ENCODE assay signal across 21 cellular contexts in genomic region chr1:89998306-89998705, GRCh38. TPM values are rescaled to one million over a fixed set of nuclear protein-coding genes. Genes with fewer than 3 reads are reported as not detected.
DNase-seq lines count a peak whose midpoint lies in the region; ATAC-seq, FAIRE-seq and TF ChIP-seq lines count a peak whose summit lies in the region.
"Had no signal": no experiment of that assay in that cellular context is flagged by ENCODE, and none has a peak within 500 bp of the region (broad histone marks: within the 10 kb centered on the region; RNA-seq: fewer than 3 reads in every experiment).

No MANE protein-coding gene starts in this region.

- H3K9me3 ChIP-seq in BLaER1 (no peaks in the 10 kb centered on the region), hepatocyte (ENCODE audit: low read depth) (no peaks in the 10 kb centered on the region), pancreas (no peaks in the 10 kb centered on the region)

- H3K79me2 ChIP-seq in hepatocyte: peaks cover 81% of the 10 kb centered on the region

- H3K4me3 Mint-ChIP-seq in HFFc6: 0 out of 2 replicates have a peak overlapping the region, but pooled peaks have one; percentile 1
- peak overlapping the region; percentile 2; the same call in 1 of the 2 replicates for H3K4me3 Mint-ChIP-seq in WTC11
- H3K4me3 Mint-ChIP-seq: activated B cell treated with CpG ODN at 0.5 μM for 24 hours; activated CD8-positive, alpha-beta memory T cell treated with anti-CD3 and anti-CD28 coated beads, Interleukin-2, amount 10 ng/mL, durations not matched to agents 7 days and 5 days; stimulated activated memory B cell treated with anti-CD40 and anti-IgM and Interleukin-4, amounts not matched to agents 10 μg/mL and 1 μg/mL and 100 μg/mL, for 72 hours had no signal

- intact Hi-C loops in pancreas (cut with DNase I) (no loop called here), posterior vena cava (cut with DNase I) (no loop called here)

- no peaks in the 10 kb centered on the region for H3K9me2 ChIP-seq in hepatocyte (replicated peaks; ENCODE audit: insufficient read depth)

- H3K27me3 Mint-ChIP-seq in HFFc6 (ENCODE audit: insufficient read depth) (no peaks in the 10 kb centered on the region; the same call in 1 of the 2 replicates), WTC11 (ENCODE audit: low read depth) (no peaks in the 10 kb centered on the region)
- H3K27me3 Mint-ChIP-seq: activated B cell treated with CpG ODN at 0.5 μM for 24 hours; activated CD8-positive, alpha-beta memory T cell treated with anti-CD3 and anti-CD28 coated beads, Interleukin-2, amount 10 ng/mL, durations not matched to agents 7 days and 5 days; stimulated activated memory B cell treated with anti-CD40 and anti-IgM and Interleukin-4, amounts not matched to agents 10 μg/mL and 1 μg/mL and 100 μg/mL, for 72 hours had no signal

- no peak overlapping the region for H3K27ac ChIP-seq in BLaER1
- H3K27ac ChIP-seq in hepatocyte: no peak overlapping the region
- no peak overlapping the region for H3K27ac ChIP-seq in pancreas
- H3K27ac ChIP-seq: cardiac muscle cell had no signal

- peaks cover 45% of the 10 kb centered on the region for H3K4me1 Mint-ChIP-seq in HFFc6 (ENCODE audit: low read depth)
- peaks cover 44% of the 10 kb centered on the region for H3K4me1 Mint-ChIP-seq in WTC11

- H3K4me1 ChIP-seq in BLaER1 (peaks cover 49% of the 10 kb centered on the region), hepatocyte (ENCODE audit: insufficient read depth) (peaks cover 33% of the 10 kb centered on the region), pancreas (peaks cover 11 to 48% (median 32%) of the 10 kb centered on the region in 3 donors)

- H3K36me3 ChIP-seq in BLaER1 (peaks cover 32% of the 10 kb centered on the region), hepatocyte (replicated peaks; ENCODE audit: insufficient read depth, low read depth) (no peaks in the 10 kb centered on the region), pancreas (no peaks in the 10 kb centered on the region)

- H3K4me3 ChIP-seq in BLaER1 (no peak overlapping the region), hepatocyte (no peak overlapping the region), pancreas (no peak overlapping the region)
- H3K4me3 ChIP-seq: cardiac muscle cell had no signal

- H3K27ac Mint-ChIP-seq in HFFc6 (peak overlapping the region; percentile 4; the same call in 1 of the 2 replicates), WTC11 (no peak overlapping the region; the same call in 1 of the 2 replicates)
- H3K27ac Mint-ChIP-seq: activated B cell treated with CpG ODN at 0.5 μM for 24 hours; activated CD8-positive, alpha-beta memory T cell treated with anti-CD3 and anti-CD28 coated beads, Interleukin-2, amount 10 ng/mL, durations not matched to agents 7 days and 5 days; stimulated activated memory B cell treated with anti-CD40 and anti-IgM and Interleukin-4, amounts not matched to agents 10 μg/mL and 1 μg/mL and 100 μg/mL, for 72 hours had no signal

- TF ChIP-seq CTCF in HFFc6 (IDR thresholded peaks at IDR 0.05) (no peak), WTC11 (IDR thresholded peaks at IDR 0.05) (no peak), hepatocyte (IDR thresholded peaks at IDR 0.05; ENCODE audit: poor library complexity) (no peak), pancreas (IDR thresholded peaks at IDR 0.05) (no peak)

- POLR2A ChIA-PET in WTC11 (lab: Charles Lee): no interaction called here

- CTCF ChIA-PET in WTC11 (lab: Charles Lee): no interaction called here

- H3K4me2 ChIP-seq in BLaER1: 0 out of 2 replicates have a peak overlapping the region, but pooled peaks have one; percentile 93
- H3K4me2 ChIP-seq in hepatocyte: peak overlapping the region; percentile 82

- H3K9me3 Mint-ChIP-seq in HFFc6 (no peaks in the 10 kb centered on the region), WTC11 (no peaks in the 10 kb centered on the region)
- H3K9me3 Mint-ChIP-seq: activated B cell treated with CpG ODN at 0.5 μM for 24 hours; stimulated activated memory B cell treated with anti-CD40 and anti-IgM and Interleukin-4, amounts not matched to agents 10 μg/mL and 1 μg/mL and 100 μg/mL, for 72 hours had no signal

- FAIRE-seq in pancreas (lab: Jason Lieb, UNC): no peak
- FAIRE-seq: kidney, small intestine had no signal

- no peak overlapping the region for H3K9ac ChIP-seq in BLaER1

- ATAC-seq in WTC11 (no peak), pancreas (no peak), GM18511 (IDR thresholded peaks at IDR 0.05; ENCODE audit: unreplicated experiment) (no peak)
- ATAC-seq: activated CD8-positive, alpha-beta memory T cell treated with anti-CD3 and anti-CD28 coated beads, Interleukin-2, amount 10 ng/mL, durations not matched to agents 7 days and 5 days; stimulated activated memory B cell treated with anti-CD40 and anti-IgM and Interleukin-4, amounts not matched to agents 10 μg/mL and 1 μg/mL and 100 μg/mL, for 72 hours had no signal

- H4K20me1 ChIP-seq in BLaER1 (peaks cover 81% of the 10 kb centered on the region), hepatocyte (ENCODE audit: insufficient read depth, poor library complexity, severe bottlenecking) (peaks cover 75% of the 10 kb centered on the region)

- H2AFZ ChIP-seq in hepatocyte: no peak overlapping the region

- no peaks in the 10 kb centered on the region for H3K27me3 ChIP-seq in BLaER1
- no peaks in the 10 kb centered on the region for H3K27me3 ChIP-seq in hepatocyte
- H3K27me3 ChIP-seq in pancreas: no peaks in the 10 kb centered on the region
- H3K27me3 ChIP-seq: cardiac muscle cell had no signal

- H3K36me3 Mint-ChIP-seq in HFFc6 (ENCODE audit: low read depth): peaks cover 17% of the 10 kb centered on the region
- H3K36me3 Mint-ChIP-seq in WTC11: peaks cover 15% of the 10 kb centered on the region

- peak; percentile 17 for DNase-seq in HFFc6
- no peak for DNase-seq in WTC11 (ENCODE audit: low spot score)
- DNase-seq in hepatocyte (ENCODE audit: low spot score): no peak
- DNase-seq in pancreas: no peak
- no peak for DNase-seq in posterior vena cava (ENCODE audit: low spot score)
- no peak for DNase-seq in hippocampal formation (lab: John Stamatoyannopoulos, UW)
- DNase-seq: activated B cell treated with CpG ODN at 0.5 μM for 24 hours; activated CD8-positive, alpha-beta memory T cell treated with anti-CD3 and anti-CD28 coated beads, Interleukin-2, amount 10 ng/mL, durations not matched to agents 7 days and 5 days; DMS 273 treated with DMSO at 0.1 percent for 48 hours; effector memory CD4-positive, alpha-beta T cell; H7; kidney; NCI-H1436 treated with DMSO at 0.1 percent for 48 hours; NCI-H345; occipital lobe; OCI-M1; small intestine had no signal

TF ChIP-seq in WTC11, 78 proteins besides CTCF, POLR2A, EP300 and RAD21 (continues in another document):
- TF ChIP-seq, protein P1, sequence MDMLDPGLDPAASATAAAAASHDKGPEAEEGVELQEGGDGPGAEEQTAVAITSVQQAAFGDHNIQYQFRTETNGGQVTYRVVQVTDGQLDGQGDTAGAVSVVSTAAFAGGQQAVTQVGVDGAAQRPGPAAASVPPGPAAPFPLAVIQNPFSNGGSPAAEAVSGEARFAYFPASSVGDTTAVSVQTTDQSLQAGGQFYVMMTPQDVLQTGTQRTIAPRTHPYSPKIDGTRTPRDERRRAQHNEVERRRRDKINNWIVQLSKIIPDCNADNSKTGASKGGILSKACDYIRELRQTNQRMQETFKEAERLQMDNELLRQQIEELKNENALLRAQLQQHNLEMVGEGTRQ (CRISPR knock-in tag; IDR thresholded peaks at IDR 0.05): no peak
- no peak for TF ChIP-seq PREB (CRISPR knock-in tag; IDR thresholded peaks at IDR 0.05; ENCODE audit: borderline replicate concordance)
- TF ChIP-seq, protein P2, sequence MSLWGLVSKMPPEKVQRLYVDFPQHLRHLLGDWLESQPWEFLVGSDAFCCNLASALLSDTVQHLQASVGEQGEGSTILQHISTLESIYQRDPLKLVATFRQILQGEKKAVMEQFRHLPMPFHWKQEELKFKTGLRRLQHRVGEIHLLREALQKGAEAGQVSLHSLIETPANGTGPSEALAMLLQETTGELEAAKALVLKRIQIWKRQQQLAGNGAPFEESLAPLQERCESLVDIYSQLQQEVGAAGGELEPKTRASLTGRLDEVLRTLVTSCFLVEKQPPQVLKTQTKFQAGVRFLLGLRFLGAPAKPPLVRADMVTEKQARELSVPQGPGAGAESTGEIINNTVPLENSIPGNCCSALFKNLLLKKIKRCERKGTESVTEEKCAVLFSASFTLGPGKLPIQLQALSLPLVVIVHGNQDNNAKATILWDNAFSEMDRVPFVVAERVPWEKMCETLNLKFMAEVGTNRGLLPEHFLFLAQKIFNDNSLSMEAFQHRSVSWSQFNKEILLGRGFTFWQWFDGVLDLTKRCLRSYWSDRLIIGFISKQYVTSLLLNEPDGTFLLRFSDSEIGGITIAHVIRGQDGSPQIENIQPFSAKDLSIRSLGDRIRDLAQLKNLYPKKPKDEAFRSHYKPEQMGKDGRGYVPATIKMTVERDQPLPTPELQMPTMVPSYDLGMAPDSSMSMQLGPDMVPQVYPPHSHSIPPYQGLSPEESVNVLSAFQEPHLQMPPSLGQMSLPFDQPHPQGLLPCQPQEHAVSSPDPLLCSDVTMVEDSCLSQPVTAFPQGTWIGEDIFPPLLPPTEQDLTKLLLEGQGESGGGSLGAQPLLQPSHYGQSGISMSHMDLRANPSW (CRISPR knock-in tag; conservative IDR thresholded peaks at IDR 0.05; ENCODE audit: low read depth): no peak

RNA-seq across cellular contexts. Expression of gene ZNF326, which starts 3.4 kb away (rescaled TPM):
- 10 to 100 TPM; 14.7 to 19.8 (median 17.2) TPM for total RNA-seq in HFFc6 (2021; fragmentation: NEBNext Ultra II Directional; extraction: Animal tissue kit (Norgen Biotek cat#: 25700))
- 27.8 to 32.7 TPM (median 28.5 TPM) in 3 replicates for total RNA-seq in WTC11 (2021)
- 24.1 and 25.7 TPM in 2 replicates for total RNA-seq in hepatocyte
- 16.1 and 18.3 TPM in 2 replicates for polyA plus RNA-seq in hepatocyte
- total RNA-seq in pancreas: 10 to 100 TPM in 5 of 6 donors, 1 to 10 TPM in 1; 9.6 to 14.8 (median 10.8) TPM
- 10 to 100 TPM in 1 of 2 donors, 1 to 10 TPM in 1; 8.8 to 10.4 TPM for polyA plus RNA-seq in pancreas
- 10 to 100 TPM; 19.4 to 19.6 TPM for total RNA-seq in posterior vena cava
